In genomic region chr13:66618702-66619101, GRCh38 we compare ENCODE assay signal across 8 cellular contexts.
DNase-seq lines count a peak whose midpoint lies in the region; ATAC-seq, FAIRE-seq and TF ChIP-seq lines count a peak whose summit lies in the region.

No MANE protein-coding gene starts in this region.

- CTCF ChIA-PET in BJ (lab: Yijun Ruan, JAX): interaction anchor here (0.7 to 1.3 kb wide), 6 partner anchors 9 to 605 kb away, joined by 3 to 4 read pairs (median 3); no protein-coding TSS in a partner anchor

- no peaks in the 10 kb centered on the region for H3K36me3 ChIP-seq in BJ (ENCODE audit: control insufficient read depth, insufficient read depth, low read length)

- ATAC-seq in GM19023 (IDR thresholded peaks at IDR 0.05; ENCODE audit: unreplicated experiment): no peak
- ATAC-seq in HG03460 (IDR thresholded peaks at IDR 0.05; ENCODE audit: unreplicated experiment): no peak

- POLR2A ChIA-PET in BJ (lab: Charles Lee): no interaction called here

- H3K4me3 ChIP-seq in BJ (ENCODE audit: low read depth, low read length): no peak overlapping the region
- H3K4me3 ChIP-seq in HFF-Myc (replicated peaks; ENCODE audit: low read depth, low read length): no peak overlapping the region

- H3K27me3 ChIP-seq in BJ (ENCODE audit: control insufficient read depth, insufficient read depth, low read length): no peaks in the 10 kb centered on the region

- peak; percentile 49 for TF ChIP-seq CTCF in BJ (IDR thresholded peaks at IDR 0.05; ENCODE audit: insufficient read depth, low read depth, low read length)
- TF ChIP-seq CTCF in HFF-Myc (IDR thresholded peaks at IDR 0.05; ENCODE audit: low read depth, low read length, missing control alignments): peak; percentile 24

- FAIRE-seq in islet of Langerhans (lab: Jason Lieb, UNC): peak; percentile 61

- DNase-seq in BJ (ENCODE audit: low read depth) (no peak), HFF-Myc (ENCODE audit: extremely low read depth, low read depth) (peak; percentile 12), SK-N-DZ (ENCODE audit: low spot score) (peak; percentile 7), DMS79 treated with DMSO at 0.1 percent for 48 hours (lab: John Stamatoyannopoulos, UW) (no peak)
- DNase-seq in stimulated activated CD4-positive, alpha-beta T cell treated with anti-CD3 and anti-CD28 coated beads, Interleukin-4, amount 100 ng/mL, for 4 hours: no peak

Comparison
In these comparisons a context has a peak if more than half of its experiments do, and no peak if none do; other contexts are left out.
1. DNase-seq: peak in HFF-Myc (single experiment) and SK-N-DZ (single experiment); none in BJ (single experiment), stimulated activated CD4-positive, alpha-beta T cell treated with anti-CD3 and anti-CD28 coated beads, Interleukin-4, amount 100 ng/mL, for 4 hours (0 of 2) and DMS79 treated with DMSO at 0.1 percent for 48 hours (single experiment).